In the genomic region with DNA sequence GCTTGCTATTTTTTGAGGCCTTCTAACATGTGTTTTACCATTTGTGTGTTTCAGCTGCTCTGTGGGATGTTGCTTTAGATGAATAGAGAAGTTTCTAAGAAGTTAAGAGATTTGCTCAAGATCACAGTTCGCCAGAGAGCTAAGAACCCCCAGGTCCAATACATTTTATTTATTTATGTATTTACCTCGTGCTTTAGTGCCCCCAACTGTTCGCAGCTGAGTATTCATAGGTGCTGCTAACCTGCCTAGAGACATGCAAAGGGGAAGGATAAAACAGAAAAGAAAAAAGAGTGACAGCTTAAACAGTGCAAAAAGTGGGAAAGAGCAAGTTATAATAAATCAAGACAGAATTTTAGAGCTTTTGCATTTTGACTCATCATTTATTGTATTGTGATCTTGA, we compare ENCODE assay signal across 1 cellular context.
TF ChIP-seq lines count a peak whose summit lies in the region.

No MANE protein-coding gene starts in this region.

TF ChIP-seq in K562, 482 proteins besides CTCF, POLR2A, EP300 and RAD21 (continued from another document):
- TF ChIP-seq DMBX1 (CRISPR knock-in tag; IDR thresholded peaks at IDR 0.05; ENCODE audit: borderline replicate concordance) (no peak), EWSR1 (IDR thresholded peaks at IDR 0.05; ENCODE audit: borderline replicate concordance, low read depth, partially characterized antibody) (no peak), WHSC1 (IDR thresholded peaks at IDR 0.05; ENCODE audit: low read length) (no peak), ZNF263 (CRISPR knock-in tag; IDR thresholded peaks at IDR 0.05; ENCODE audit: borderline replicate concordance) (no peak), TAF9B (IDR thresholded peaks at IDR 0.05; ENCODE audit: partially characterized antibody) (no peak), NRF1 (conservative IDR thresholded peaks at IDR 0.05 in 1 of 2, IDR thresholded peaks at IDR 0.05 in 1 of 2) (no peak), ARID1B (IDR thresholded peaks at IDR 0.05) (no peak), YBX1 (IDR thresholded peaks at IDR 0.05) (no peak), PHF21A (IDR thresholded peaks at IDR 0.05; ENCODE audit: borderline replicate concordance, low read depth) (no peak), POLR2H (tag; IDR thresholded peaks at IDR 0.05; ENCODE audit: low read depth) (no peak), ZNF551 (CRISPR knock-in tag; IDR thresholded peaks at IDR 0.05) (no peak), RFX1 (IDR thresholded peaks at IDR 0.05) (no peak), ZBED1 (IDR thresholded peaks at IDR 0.05) (no peak)
- TF ChIP-seq, protein P1, sequence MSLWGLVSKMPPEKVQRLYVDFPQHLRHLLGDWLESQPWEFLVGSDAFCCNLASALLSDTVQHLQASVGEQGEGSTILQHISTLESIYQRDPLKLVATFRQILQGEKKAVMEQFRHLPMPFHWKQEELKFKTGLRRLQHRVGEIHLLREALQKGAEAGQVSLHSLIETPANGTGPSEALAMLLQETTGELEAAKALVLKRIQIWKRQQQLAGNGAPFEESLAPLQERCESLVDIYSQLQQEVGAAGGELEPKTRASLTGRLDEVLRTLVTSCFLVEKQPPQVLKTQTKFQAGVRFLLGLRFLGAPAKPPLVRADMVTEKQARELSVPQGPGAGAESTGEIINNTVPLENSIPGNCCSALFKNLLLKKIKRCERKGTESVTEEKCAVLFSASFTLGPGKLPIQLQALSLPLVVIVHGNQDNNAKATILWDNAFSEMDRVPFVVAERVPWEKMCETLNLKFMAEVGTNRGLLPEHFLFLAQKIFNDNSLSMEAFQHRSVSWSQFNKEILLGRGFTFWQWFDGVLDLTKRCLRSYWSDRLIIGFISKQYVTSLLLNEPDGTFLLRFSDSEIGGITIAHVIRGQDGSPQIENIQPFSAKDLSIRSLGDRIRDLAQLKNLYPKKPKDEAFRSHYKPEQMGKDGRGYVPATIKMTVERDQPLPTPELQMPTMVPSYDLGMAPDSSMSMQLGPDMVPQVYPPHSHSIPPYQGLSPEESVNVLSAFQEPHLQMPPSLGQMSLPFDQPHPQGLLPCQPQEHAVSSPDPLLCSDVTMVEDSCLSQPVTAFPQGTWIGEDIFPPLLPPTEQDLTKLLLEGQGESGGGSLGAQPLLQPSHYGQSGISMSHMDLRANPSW (CRISPR knock-in tag; IDR thresholded peaks at IDR 0.05) = no peak
- TF ChIP-seq, protein P2, sequence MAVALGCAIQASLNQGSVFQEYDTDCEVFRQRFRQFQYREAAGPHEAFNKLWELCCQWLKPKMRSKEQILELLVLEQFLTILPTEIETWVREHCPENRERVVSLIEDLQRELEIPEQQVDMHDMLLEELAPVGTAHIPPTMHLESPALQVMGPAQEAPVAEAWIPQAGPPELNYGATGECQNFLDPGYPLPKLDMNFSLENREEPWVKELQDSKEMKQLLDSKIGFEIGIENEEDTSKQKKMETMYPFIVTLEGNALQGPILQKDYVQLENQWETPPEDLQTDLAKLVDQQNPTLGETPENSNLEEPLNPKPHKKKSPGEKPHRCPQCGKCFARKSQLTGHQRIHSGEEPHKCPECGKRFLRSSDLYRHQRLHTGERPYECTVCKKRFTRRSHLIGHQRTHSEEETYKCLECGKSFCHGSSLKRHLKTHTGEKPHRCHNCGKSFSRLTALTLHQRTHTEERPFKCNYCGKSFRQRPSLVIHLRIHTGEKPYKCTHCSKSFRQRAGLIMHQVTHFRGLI (CRISPR knock-in tag; IDR thresholded peaks at IDR 0.05) = no peak
